In the genomic region with DNA sequence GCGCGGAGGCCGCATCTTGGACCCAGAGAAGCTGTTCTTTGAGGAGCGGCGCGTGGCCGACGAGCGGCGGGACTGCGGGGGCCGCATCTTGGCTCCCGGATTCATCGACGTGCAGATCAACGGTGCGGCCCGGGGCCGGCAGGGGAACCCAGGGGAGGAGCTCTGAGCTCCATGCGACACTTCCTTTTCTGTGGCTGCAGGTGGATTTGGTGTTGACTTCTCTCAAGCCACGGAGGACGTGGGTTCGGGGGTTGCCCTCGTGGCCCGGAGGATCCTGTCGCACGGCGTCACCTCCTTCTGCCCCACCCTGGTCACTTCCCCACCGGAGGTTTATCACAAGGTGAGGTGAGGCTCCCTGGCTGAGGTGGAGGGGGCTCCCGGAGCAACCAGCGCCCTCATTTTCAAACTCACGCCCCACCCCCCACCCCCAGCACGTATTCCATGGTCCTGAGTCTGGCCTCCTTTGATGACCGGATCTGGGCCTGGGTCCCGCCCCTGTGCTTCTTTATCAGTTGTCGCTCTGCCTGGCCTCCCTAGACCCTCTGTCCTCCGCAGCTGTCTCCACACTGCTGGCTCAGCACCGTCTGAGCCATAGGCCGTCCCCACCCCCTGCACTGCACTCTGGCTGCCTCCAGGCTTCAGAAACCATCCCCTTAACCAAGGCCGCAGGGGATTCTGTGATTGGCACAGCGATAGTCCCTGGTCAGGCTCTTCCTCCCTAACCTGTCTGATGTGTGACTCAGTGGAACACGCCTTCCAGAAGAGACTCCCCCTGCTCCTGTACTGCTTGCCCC, we compare ENCODE assay signal across 8 cellular contexts. TPM values are rescaled to one million over a fixed set of nuclear protein-coding genes. Genes with fewer than 3 reads are reported as not detected.
A peak's percentile ranks its signal among the peaks of the same experiment; 100 is the strongest.
DNase-seq lines count a peak whose midpoint lies in the region; ATAC-seq lines count a peak whose summit lies in the region.

No MANE protein-coding gene starts in this region.

- no peaks in the 10 kb centered on the region for H3K4me1 ChIP-seq in endocrine pancreas (ENCODE audit: control insufficient read depth, insufficient read depth, low read length)
- H3K4me1 ChIP-seq in muscle layer of colon (ENCODE audit: insufficient read depth, low read length) = peaks cover 44% of the 10 kb centered on the region

- no peaks in the 10 kb centered on the region for H3K9me3 Mint-ChIP-seq in activated CD4-positive, alpha-beta T cell treated with anti-CD3 and anti-CD28 coated beads for 36 hours (ENCODE audit: low read depth)

- no peaks in the 10 kb centered on the region for H3K36me3 ChIP-seq in endocrine pancreas (ENCODE audit: control insufficient read depth, insufficient read depth, low read length)
- H3K36me3 ChIP-seq in muscle layer of colon (ENCODE audit: insufficient read depth, low read length) = peaks cover 24% of the 10 kb centered on the region

- H3K4me3 ChIP-seq in endocrine pancreas (ENCODE audit: control insufficient read depth, insufficient read depth, low read length) (no peak overlapping the region), muscle layer of colon (ENCODE audit: low read depth in 1 of 2, low read length in 2 of 2) (peak overlapping the region; percentile 37 to 55)

- peak overlapping the region; percentile 80 for H3K4me3 Mint-ChIP-seq in activated CD4-positive, alpha-beta T cell treated with anti-CD3 and anti-CD28 coated beads for 36 hours

- H3K27me3 ChIP-seq in endocrine pancreas (ENCODE audit: control insufficient read depth, insufficient read depth, low read length) (no peaks in the 10 kb centered on the region), muscle layer of colon (ENCODE audit: control insufficient read depth in 1 of 2, insufficient read depth in 2 of 2, low read length in 2 of 2) (no peaks in the 10 kb centered on the region)

- POLR2A ChIA-PET in activated CD4-positive, alpha-beta T cell treated with anti-CD3 and anti-CD28 coated beads for 36 hours (lab: Charles Lee) = interaction anchor here (1.1 to 1.5 kb wide), 3 partner anchors 8 to 23 kb away, joined by 3 to 8 read pairs (median 5); a partner anchor contains a TSS

- H3K36me3 Mint-ChIP-seq in activated CD4-positive, alpha-beta T cell treated with anti-CD3 and anti-CD28 coated beads for 36 hours (ENCODE audit: low read depth) = peaks cover 26% of the 10 kb centered on the region

- ATAC-seq in HG03354 (IDR thresholded peaks at IDR 0.05; ENCODE audit: poor library complexity, severe bottlenecking, unreplicated experiment) = peak; percentile 31
- ATAC-seq in activated CD4-positive, alpha-beta T cell treated with anti-CD3 and anti-CD28 coated beads for 36 hours = peak; percentile 43

- H3K9me3 ChIP-seq in endocrine pancreas (ENCODE audit: control insufficient read depth, low read length) (no peaks in the 10 kb centered on the region), muscle layer of colon (ENCODE audit: low read length) (no peaks in the 10 kb centered on the region)

- DNase-seq in COLO668 (lab: John Stamatoyannopoulos, UW; ENCODE audit: unreplicated experiment) = peak; percentile 27
- DNase-seq in activated CD4-positive, alpha-beta T cell treated with anti-CD3 and anti-CD28 coated beads for 36 hours = peak; percentile 67
- DNase-seq in ureter (ENCODE audit: low spot score) = peak; percentile 52
- DNase-seq in SK-N-DZ (ENCODE audit: low spot score) = no peak
- no peak for DNase-seq in NCI-H1417 (lab: John Stamatoyannopoulos, UW)

- CTCF ChIA-PET in activated CD4-positive, alpha-beta T cell treated with anti-CD3 and anti-CD28 coated beads for 36 hours (lab: Charles Lee) = interaction anchor here (1.6 kb wide), 1 partner anchor 10 kb away, joined by 3 read pairs; a partner anchor contains a TSS

- no peaks in the 10 kb centered on the region for H3K27me3 Mint-ChIP-seq in activated CD4-positive, alpha-beta T cell treated with anti-CD3 and anti-CD28 coated beads for 36 hours

- no peak overlapping the region for H3K27ac ChIP-seq in muscle layer of colon (ENCODE audit: low read depth, low read length)

- intact Hi-C loops in activated CD4-positive, alpha-beta T cell treated with anti-CD3 and anti-CD28 coated beads for 36 hours (cut with DNase I, micrococcal nuclease) = loop anchor here (1.0 kb wide), 5 partner anchors 10 to 253 kb away; a partner anchor contains a TSS

- peaks cover 45% of the 10 kb centered on the region for H3K4me1 Mint-ChIP-seq in activated CD4-positive, alpha-beta T cell treated with anti-CD3 and anti-CD28 coated beads for 36 hours

- H3K27ac Mint-ChIP-seq in activated CD4-positive, alpha-beta T cell treated with anti-CD3 and anti-CD28 coated beads for 36 hours = peak overlapping the region; percentile 89

- H3K9ac ChIP-seq in endocrine pancreas (ENCODE audit: control insufficient read depth, insufficient read depth, low read length) = peak overlapping the region; percentile 71
- H3K9ac ChIP-seq in muscle layer of colon (ENCODE audit: low read length) = peak overlapping the region; percentile 39

RNA-seq across cellular contexts. Expression of a gene that starts 0.8 kb away (rescaled TPM):
- total RNA-seq in activated CD4-positive, alpha-beta T cell treated with anti-CD3 and anti-CD28 coated beads for 36 hours = 10 to 100 TPM; 20.9 to 31.6 TPM
- 23.2 TPM for total RNA-seq in ureter
- 48.0 and 78.2 TPM in 2 replicates for polyA plus RNA-seq in SK-N-DZ (2014; cell fraction: cytosol; rRNA removed)
- 525 and 549 TPM in 2 replicates for polyA plus RNA-seq in SK-N-DZ (2014; cell fraction: nucleus; rRNA removed)

RNA-seq across cellular contexts. Expression of a gene that starts 7.2 kb away (rescaled TPM):
- 100 to 1,000 TPM in 1 of 2 experiments, 10 to 100 TPM in 1; 91.7 to 130 TPM for total RNA-seq in activated CD4-positive, alpha-beta T cell treated with anti-CD3 and anti-CD28 coated beads for 36 hours
- 170 TPM for total RNA-seq in ureter
- 46.7 and 54.3 TPM in 2 replicates for polyA plus RNA-seq in SK-N-DZ (2014; cell fraction: cytosol; rRNA removed)
- polyA plus RNA-seq in SK-N-DZ (2014; cell fraction: nucleus; rRNA removed) = 26.1 and 32.0 TPM in 2 replicates

RNA-seq across cellular contexts. Expression of a gene that starts 10.2 kb away (rescaled TPM):
- total RNA-seq in activated CD4-positive, alpha-beta T cell treated with anti-CD3 and anti-CD28 coated beads for 36 hours = not detected
- 0.29 TPM for total RNA-seq in ureter
- polyA plus RNA-seq in SK-N-DZ (2014; cell fraction: cytosol; rRNA removed) = not detected in 2 replicates
- not detected in 2 replicates for polyA plus RNA-seq in SK-N-DZ (2014; cell fraction: nucleus; rRNA removed)

RNA-seq across cellular contexts. Expression of a gene that starts 16.8 kb away (rescaled TPM):
- 10 to 100 TPM; 30.4 to 34.5 TPM for total RNA-seq in activated CD4-positive, alpha-beta T cell treated with anti-CD3 and anti-CD28 coated beads for 36 hours
- total RNA-seq in ureter = 65.9 TPM
- polyA plus RNA-seq in SK-N-DZ (2014; cell fraction: cytosol; rRNA removed) = 14.7 and 18.8 TPM in 2 replicates
- 12.6 and 19.9 TPM in 2 replicates for polyA plus RNA-seq in SK-N-DZ (2014; cell fraction: nucleus; rRNA removed)

RNA-seq across cellular contexts. Expression of a gene that starts 46.1 kb away (rescaled TPM):
- 10 to 100 TPM; 10.4 to 12.7 TPM for total RNA-seq in activated CD4-positive, alpha-beta T cell treated with anti-CD3 and anti-CD28 coated beads for 36 hours
- total RNA-seq in ureter = 6.5 TPM
- 13.5 and 17.0 TPM in 2 replicates for polyA plus RNA-seq in SK-N-DZ (2014; cell fraction: cytosol; rRNA removed)
- polyA plus RNA-seq in SK-N-DZ (2014; cell fraction: nucleus; rRNA removed) = 19.9 and 29.5 TPM in 2 replicates

Comparison
In these comparisons a context has a peak if more than half of its experiments do, and no peak if none do; other contexts are left out.
1. DNase-seq: peak in COLO668 (single experiment), activated CD4-positive, alpha-beta T cell treated with anti-CD3 and anti-CD28 coated beads for 36 hours (single experiment) and ureter (single experiment); none in SK-N-DZ (single experiment) and NCI-H1417 (0 of 3).